ENCODE assay signal across 18 cellular contexts in the genomic region with DNA sequence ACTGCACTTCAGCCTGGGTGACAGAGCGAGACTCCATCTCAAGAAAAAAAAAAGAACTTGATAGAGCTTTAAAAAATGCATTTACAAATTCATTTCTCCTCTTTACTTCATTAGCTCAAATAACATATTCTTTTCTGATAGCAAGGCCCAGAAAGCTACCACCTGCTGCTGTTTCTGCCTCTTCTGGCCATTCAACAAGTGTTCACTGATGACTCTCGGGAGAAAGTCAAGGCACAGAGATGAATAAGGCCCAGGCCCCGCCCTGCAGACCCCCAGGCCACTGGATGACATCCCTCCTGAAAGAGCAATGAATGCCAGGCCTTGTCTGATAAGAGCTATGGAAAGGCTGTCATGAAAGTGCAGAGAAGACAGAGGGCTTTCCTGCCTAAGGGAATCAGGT. TPM values are rescaled to one million over a fixed set of nuclear protein-coding genes. Genes with fewer than 3 reads are reported as not detected.
DNase-seq lines count a peak whose midpoint lies in the region; ATAC-seq and TF ChIP-seq lines count a peak whose summit lies in the region.
"Had no signal": no experiment of that assay in that cellular context is flagged by ENCODE, and none has a peak within 500 bp of the region (broad histone marks: within the 10 kb centered on the region; RNA-seq: fewer than 3 reads in every experiment).

No MANE protein-coding gene starts in this region.

- no peak overlapping the region for H3K23ac ChIP-seq in mesenchymal stem cell (ENCODE audit: low read length in 2 of 2)

- DNase-seq in activated T-cell treated with anti-CD3 and anti-CD28 coated beads, Interleukin-2, amount 50 U/mL, for 24 hours: no peak
- DNase-seq in activated T-cell treated with anti-CD3 and anti-CD28 coated beads, Interleukin-2, amount 50 U/mL, for 48 hours: no peak
- DNase-seq in PC-3 (no peak), mesenchymal stem cell (no peak), hepatocyte (ENCODE audit: low spot score) (no peak), NCI-H2171 treated with DMSO at 0.1 percent for 48 hours (lab: John Stamatoyannopoulos, UW) (no peak)
- DNase-seq: AML-193; GOT3; NCI-H1048; NCI-H2081 treated with DMSO at 0.1 percent for 48 hours; NCI-H2227 treated with DMSO at 0.1 percent for 48 hours; NCI-H526; NK-92 treated with Interleukin-12 subunit alpha and Interleukin-12 subunit beta, amount 100 ng/mL, for 24 hours; Right ventricle myocardium superior had no signal

- H2BK120ac ChIP-seq in mesenchymal stem cell (ENCODE audit: low read depth, low read length): no peak overlapping the region

- no peak overlapping the region for H3K14ac ChIP-seq in mesenchymal stem cell (ENCODE audit: low read length in 2 of 2)

- TSS peak; percentile 68 for BruUV-seq in PC-3 (replicated peaks; lab: Mats Ljungman, UMichigan)

- no peak for ATAC-seq in PC-3

- no peaks in the 10 kb centered on the region for H3K9me3 ChIP-seq in BLaER1 treated with 17β-estradiol and CSF1 and Interleukin-3, amounts not matched to agents 10 nM and 100 nM (replicated peaks in 1 of 11)
- no peaks in the 10 kb centered on the region for H3K9me3 ChIP-seq in PC-3 (ENCODE audit: low read length)
- H3K9me3 ChIP-seq in mesenchymal stem cell (ENCODE audit: control insufficient read depth, low read length): no peaks in the 10 kb centered on the region
- no peaks in the 10 kb centered on the region for H3K9me3 ChIP-seq in hepatocyte (ENCODE audit: low read depth)

- H3K27ac ChIP-seq in BLaER1 treated with 17β-estradiol and CSF1 and Interleukin-3, amounts not matched to agents 10 nM and 100 nM: no peak overlapping the region
- H3K27ac ChIP-seq in PC-3 (ENCODE audit: low read length): peak overlapping the region; percentile 99
- no peak overlapping the region for H3K27ac ChIP-seq in mesenchymal stem cell (ENCODE audit: low read length, poor library complexity, severe bottlenecking)
- H3K27ac ChIP-seq in hepatocyte: no peak overlapping the region
- H3K27ac ChIP-seq: HL-60 had no signal

- no peak overlapping the region for H2BK12ac ChIP-seq in mesenchymal stem cell (ENCODE audit: low read length in 2 of 2)

- peak overlapping the region; percentile 47 for H2AK5ac ChIP-seq in mesenchymal stem cell (ENCODE audit: low read length, severe bottlenecking)

- H3K36me3 ChIP-seq in BLaER1 treated with 17β-estradiol and CSF1 and Interleukin-3, amounts not matched to agents 10 nM and 100 nM: no peaks in the 10 kb centered on the region
- H3K36me3 ChIP-seq in PC-3 (ENCODE audit: low read depth, low read length): no peaks in the 10 kb centered on the region
- H3K36me3 ChIP-seq in mesenchymal stem cell (ENCODE audit: control insufficient read depth in 1 of 2, insufficient read depth in 2 of 2, low read depth in 1 of 2, low read length in 2 of 2): no peaks in the 10 kb centered on the region
- no peaks in the 10 kb centered on the region for H3K36me3 ChIP-seq in hepatocyte (replicated peaks; ENCODE audit: insufficient read depth, low read depth)

- no peaks in the 10 kb centered on the region; a peak in 1 of 22 replicates for H4K20me1 ChIP-seq in BLaER1 treated with 17β-estradiol and CSF1 and Interleukin-3, amounts not matched to agents 10 nM and 100 nM
- no peaks in the 10 kb centered on the region for H4K20me1 ChIP-seq in PC-3 (ENCODE audit: low read length)
- no peaks in the 10 kb centered on the region for H4K20me1 ChIP-seq in hepatocyte (ENCODE audit: insufficient read depth, poor library complexity, severe bottlenecking)

- H3K79me2 ChIP-seq in PC-3 (ENCODE audit: low read length) (peaks cover 12% of the 10 kb centered on the region), hepatocyte (no peaks in the 10 kb centered on the region)

- H4K91ac ChIP-seq in mesenchymal stem cell (ENCODE audit: low read length): no peak overlapping the region

- intact Hi-C loops in PC-3 (cut with micrococcal nuclease): loop anchor here (1.0 to 2.0 kb wide), 5 partner anchors 8 to 100 kb away; no protein-coding TSS in a partner anchor

- H3K27me3 ChIP-seq in BLaER1 treated with 17β-estradiol and CSF1 and Interleukin-3, amounts not matched to agents 10 nM and 100 nM: no peaks in the 10 kb centered on the region
- no peaks in the 10 kb centered on the region for H3K27me3 ChIP-seq in PC-3 (ENCODE audit: low read length)
- H3K27me3 ChIP-seq in mesenchymal stem cell (ENCODE audit: control insufficient read depth in 1 of 2, insufficient read depth in 1 of 2, low read length in 2 of 2): no peaks in the 10 kb centered on the region
- H3K27me3 ChIP-seq in hepatocyte: no peaks in the 10 kb centered on the region

- H3K18ac ChIP-seq in mesenchymal stem cell (ENCODE audit: low read depth in 1 of 2, low read length in 2 of 2): no peak overlapping the region

- H2AFZ ChIP-seq in PC-3 (ENCODE audit: low read length) (no peak overlapping the region), mesenchymal stem cell (ENCODE audit: low read depth, low read length) (no peak overlapping the region), hepatocyte (no peak overlapping the region)

- no peaks in the 10 kb centered on the region for H3K9me3 Mint-ChIP-seq in activated T-cell treated with anti-CD3 and anti-CD28 coated beads, Interleukin-2, amount 50 U/mL, for 24 hours
- H3K9me3 Mint-ChIP-seq: CD4-positive, alpha-beta memory T cell; HFFc6 had no signal

- WGBS in mesenchymal stem cell: 96% methylated on average over 3 of the region's 3 CpGs
- WGBS in hepatocyte (ENCODE audit: low lambda C conversion rate, missing lambda C conversion rate): 90% methylated on average over 3 of the region's 3 CpGs

- no peak overlapping the region for H3K9ac ChIP-seq in BLaER1 treated with 17β-estradiol and CSF1 and Interleukin-3, amounts not matched to agents 10 nM and 100 nM
- H3K9ac ChIP-seq in PC-3 (ENCODE audit: low read length) (peak overlapping the region; percentile 91), mesenchymal stem cell (ENCODE audit: low read length) (no peak overlapping the region)

- H3K9me2 ChIP-seq in PC-3 (replicated peaks; ENCODE audit: low read length) (no peaks in the 10 kb centered on the region), hepatocyte (replicated peaks; ENCODE audit: insufficient read depth) (no peaks in the 10 kb centered on the region)

- POLR2A ChIA-PET in PC-3 (lab: Charles Lee; ENCODE audit: unreplicated experiment): interaction anchor here (1.6 kb wide), 1 partner anchor 26 kb away, joined by 9 read pairs; no protein-coding TSS in a partner anchor

- CTCF ChIA-PET in PC-3 (lab: Charles Lee): interaction anchor here (1.0 to 1.6 kb wide), 3 partner anchors 16 to 295 kb away, joined by 4 to 5 read pairs (median 4); no protein-coding TSS in a partner anchor

- no peak overlapping the region for H3K4me3 ChIP-seq in BLaER1 treated with 17β-estradiol and CSF1 and Interleukin-3, amounts not matched to agents 10 nM and 100 nM
- H3K4me3 ChIP-seq in PC-3 (ENCODE audit: low read length): no peak overlapping the region
- H3K4me3 ChIP-seq in mesenchymal stem cell (ENCODE audit: insufficient read depth in 1 of 2, low read depth in 1 of 2, low read length in 2 of 2): no peak overlapping the region
- H3K4me3 ChIP-seq in hepatocyte: no peak overlapping the region

- TF ChIP-seq CTCF in PC-3 (conservative IDR thresholded peaks at IDR 0.05; ENCODE audit: low read depth, low read length) (no peak), hepatocyte (IDR thresholded peaks at IDR 0.05; ENCODE audit: poor library complexity) (no peak)

- H3K4me1 ChIP-seq in BLaER1 treated with 17β-estradiol and CSF1 and Interleukin-3, amounts not matched to agents 10 nM and 100 nM: peaks cover 8 to 16% (median 11%) of the 10 kb centered on the region in 10 experiments; a peak in 14 of 20 replicates
- H3K4me1 ChIP-seq in PC-3 (ENCODE audit: insufficient read depth, low read length) (peaks cover 29% of the 10 kb centered on the region), mesenchymal stem cell (ENCODE audit: control insufficient read depth, insufficient read depth, low read depth, low read length) (peaks cover 22% of the 10 kb centered on the region), hepatocyte (ENCODE audit: insufficient read depth) (peaks cover 5% of the 10 kb centered on the region)

- H3K4me2 ChIP-seq in BLaER1 treated with 17β-estradiol and CSF1 and Interleukin-3, amounts not matched to agents 10 nM and 100 nM: peak overlapping the region in 9 of 11 experiments; percentile 29 to 57 (median 47); a peak in 11 of 22 replicates
- H3K4me2 ChIP-seq in PC-3 (ENCODE audit: low read length): peak overlapping the region; percentile 49
- no peak overlapping the region for H3K4me2 ChIP-seq in mesenchymal stem cell (ENCODE audit: low read length, poor library complexity, severe bottlenecking)
- H3K4me2 ChIP-seq in hepatocyte: no peak overlapping the region

- H2BK15ac ChIP-seq in mesenchymal stem cell (ENCODE audit: low read depth, poor library complexity, severe bottlenecking): no peak overlapping the region

- peaks cover 33% of the 10 kb centered on the region for H3K4me1 Mint-ChIP-seq in activated T-cell treated with anti-CD3 and anti-CD28 coated beads, Interleukin-2, amount 50 U/mL, for 24 hours (ENCODE audit: low read depth)

- no peaks in the 10 kb centered on the region for H3K27me3 Mint-ChIP-seq in activated T-cell treated with anti-CD3 and anti-CD28 coated beads, Interleukin-2, amount 50 U/mL, for 24 hours

- H2BK5ac ChIP-seq in mesenchymal stem cell (ENCODE audit: low read depth, low read length, poor library complexity, severe bottlenecking): no peak overlapping the region

- peak overlapping the region; percentile 86 for H3K27ac Mint-ChIP-seq in activated T-cell treated with anti-CD3 and anti-CD28 coated beads, Interleukin-2, amount 50 U/mL, for 24 hours
- H3K27ac Mint-ChIP-seq: HFFc6 had no signal

- no peak overlapping the region for H4K8ac ChIP-seq in mesenchymal stem cell (ENCODE audit: low read length)

- H3K79me1 ChIP-seq in mesenchymal stem cell (replicated peaks; ENCODE audit: low read length, poor library complexity, severe bottlenecking): no peaks in the 10 kb centered on the region

- no peaks in the 10 kb centered on the region for H3K36me3 Mint-ChIP-seq in activated T-cell treated with anti-CD3 and anti-CD28 coated beads, Interleukin-2, amount 50 U/mL, for 24 hours (ENCODE audit: low read depth)
- H3K36me3 Mint-ChIP-seq: CD4-positive, alpha-beta memory T cell had no signal

- no peak overlapping the region for H3K4me3 Mint-ChIP-seq in activated T-cell treated with anti-CD3 and anti-CD28 coated beads, Interleukin-2, amount 50 U/mL, for 24 hours
- H3K4me3 Mint-ChIP-seq: HFFc6 had no signal

- H3K4ac ChIP-seq in mesenchymal stem cell (ENCODE audit: low read depth in 1 of 2, low read length in 2 of 2): no peak overlapping the region

- H3F3A ChIP-seq in PC-3 (ENCODE audit: low read length, unreplicated experiment): peaks cover 13% of the 10 kb centered on the region

RNA-seq across cellular contexts. Expression of a gene that starts 13.6 kb away (rescaled TPM):
- 40.2 and 51.0 TPM in 2 replicates for total RNA-seq in PC-3 (2014; rRNA removed)
- 3.8 TPM for polyA plus RNA-seq in mesenchymal stem cell (2013, experiment 1 of 2)
- polyA plus RNA-seq in mesenchymal stem cell (2013, experiment 2 of 2): 4.3 TPM
- total RNA-seq in hepatocyte: 7.8 and 9.6 TPM in 2 replicates
- polyA plus RNA-seq in hepatocyte: 17.8 and 23.2 TPM in 2 replicates

Comparison
In these comparisons a context has a peak if more than half of its experiments do, and no peak if none do; other contexts are left out.
1. H3K4me2 ChIP-seq: peak in BLaER1 treated with 17β-estradiol and CSF1 and Interleukin-3, amounts not matched to agents 10 nM and 100 nM (9 of 11) and PC-3 (single experiment); none in mesenchymal stem cell (single experiment) and hepatocyte (single experiment).